ENCODE assay signal across 1 cellular context in the genomic region with DNA sequence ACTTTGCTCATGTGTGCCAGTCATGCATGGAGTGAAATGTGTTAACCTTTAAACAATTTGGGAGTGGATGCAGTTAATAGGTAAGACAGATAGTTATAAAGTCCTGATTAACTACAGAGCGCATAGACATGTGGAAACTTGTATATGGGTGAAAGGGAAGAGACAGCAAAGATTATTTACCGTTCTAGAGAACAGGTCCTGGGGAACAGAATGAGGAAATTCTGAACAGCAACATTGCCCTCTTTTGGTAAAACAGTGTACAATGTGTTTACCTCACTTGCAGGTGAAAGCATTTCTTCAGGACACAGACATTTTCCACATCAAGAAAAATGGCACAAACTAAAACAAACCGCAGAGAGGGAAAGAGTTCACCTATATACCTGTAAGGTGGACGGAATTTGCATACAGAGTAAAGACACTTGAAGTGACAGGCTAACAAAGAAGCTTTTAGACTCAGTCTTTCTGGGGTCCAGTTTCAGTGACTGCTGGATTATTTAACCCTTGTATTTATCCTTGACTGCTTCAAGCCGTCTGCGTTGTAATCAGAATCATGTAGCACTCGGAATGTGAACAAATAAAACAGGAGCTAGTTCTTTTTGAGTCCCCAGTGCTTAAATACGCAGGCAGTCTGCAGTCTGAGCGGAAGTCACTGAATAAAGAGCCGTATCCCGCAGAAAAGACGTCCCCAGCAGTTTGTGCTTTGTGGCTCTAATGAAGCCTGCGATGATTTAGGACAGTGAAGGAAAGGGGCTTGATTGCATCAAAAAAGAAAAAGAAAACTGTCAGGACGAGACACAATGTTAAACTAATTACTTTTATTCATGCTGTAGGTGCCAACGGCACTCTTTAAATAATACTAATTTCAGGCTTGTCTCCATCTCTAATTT.
TF ChIP-seq lines count a peak whose summit lies in the region.

No MANE protein-coding gene starts in this region.

TF ChIP-seq in K562, 482 proteins besides CTCF, POLR2A, EP300 and RAD21 (continued from another document):
- no peak for TF ChIP-seq ZMIZ1 (IDR thresholded peaks at IDR 0.05; ENCODE audit: low read depth in 2 of 2, low read length in 2 of 2)
- TF ChIP-seq CBX1 (IDR thresholded peaks at IDR 0.05; ENCODE audit: low read depth): no peak
- TF ChIP-seq GATAD2A (IDR thresholded peaks at IDR 0.05): no peak
- no peak for TF ChIP-seq NEUROD1 (IDR thresholded peaks at IDR 0.05; ENCODE audit: borderline replicate concordance, low read depth, low read length, partially characterized antibody)
- no peak for TF ChIP-seq KDM2B (CRISPR knock-in tag; IDR thresholded peaks at IDR 0.05)
- TF ChIP-seq ZNF57 (CRISPR knock-in tag; IDR thresholded peaks at IDR 0.05): no peak
